Comparison of ENCODE assay signal across 11 cellular contexts in genomic region chr1:39107891-39108290, GRCh38.
DNase-seq lines count a peak whose midpoint lies in the region; ATAC-seq, FAIRE-seq and TF ChIP-seq lines count a peak whose summit lies in the region.
"Had no signal": no experiment of that assay in that cellular context is flagged by ENCODE, and none has a peak within 500 bp of the region (broad histone marks: within the 10 kb centered on the region; RNA-seq: fewer than 3 reads in every experiment).

No MANE protein-coding gene starts in this region.

- H3K9me3 ChIP-seq in SJSA1 (replicated peaks) (no peaks in the 10 kb centered on the region), hepatocyte (ENCODE audit: low read depth) (no peaks in the 10 kb centered on the region), sigmoid colon (no peaks in the 10 kb centered on the region)

- no peak for TF ChIP-seq CTCF in hepatocyte (IDR thresholded peaks at IDR 0.05; ENCODE audit: poor library complexity)
- no peak for TF ChIP-seq CTCF in sigmoid colon (IDR thresholded peaks at IDR 0.05)

- ATAC-seq in GM18519 (IDR thresholded peaks at IDR 0.05; ENCODE audit: low FRiP score, unreplicated experiment): no peak
- ATAC-seq in HG03135 (IDR thresholded peaks at IDR 0.05; ENCODE audit: unreplicated experiment): no peak
- ATAC-seq: stimulated activated effector memory CD8-positive, alpha-beta T cell treated with anti-CD3 and anti-CD28 coated beads, Interleukin-12 subunit alpha, Interleukin-12 subunit beta, amount 100 ng/mL, for 72 hours had no signal

- no peaks in the 10 kb centered on the region for H3K27me3 ChIP-seq in SJSA1 (replicated peaks)
- H3K27me3 ChIP-seq in hepatocyte: no peaks in the 10 kb centered on the region
- no peaks in the 10 kb centered on the region for H3K27me3 ChIP-seq in sigmoid colon

- H3K36me3 ChIP-seq in SJSA1 (peaks cover 13% of the 10 kb centered on the region), hepatocyte (replicated peaks; ENCODE audit: insufficient read depth, low read depth) (no peaks in the 10 kb centered on the region), sigmoid colon (no peaks in the 10 kb centered on the region)

- peaks cover 65% of the 10 kb centered on the region for H3K79me2 ChIP-seq in hepatocyte

- no peak for TF ChIP-seq POLR2A in H54 (IDR thresholded peaks at IDR 0.05; ENCODE audit: low read depth, low read length)
- no peak for TF ChIP-seq POLR2A in sigmoid colon (IDR thresholded peaks at IDR 0.05)

- H3K4me1 ChIP-seq in SJSA1 (replicated peaks): peaks cover 67% of the 10 kb centered on the region
- H3K4me1 ChIP-seq in hepatocyte (ENCODE audit: insufficient read depth): peaks cover 53% of the 10 kb centered on the region
- H3K4me1 ChIP-seq in sigmoid colon: peaks cover 0 to 78% (median 77%) of the 10 kb centered on the region in 4 donors

- intact Hi-C loops in sigmoid colon (cut with DNase I): loop anchor here (5.0 kb wide), 1 partner anchor 299 kb away; no protein-coding TSS in a partner anchor

- TF ChIP-seq EP300 in sigmoid colon (IDR thresholded peaks at IDR 0.05): no peak

- DNase-seq in H54 (ENCODE audit: insufficient read length, low spot score) (peak; percentile 31), SJSA1 (ENCODE audit: low read depth in 1 of 2, low spot score in 2 of 2) (no peak), hepatocyte (ENCODE audit: low spot score) (no peak), sigmoid colon (no peak), activated gamma-delta T cell treated with Interleukin-2 at 50 U/mL for 16 hours (no peak), NCI-H82 treated with DMSO at 0.1 percent for 48 hours (lab: John Stamatoyannopoulos, UW; ENCODE audit: unreplicated experiment) (no peak)
- DNase-seq: NCI-H1436 had no signal

- H3K4me3 ChIP-seq in SJSA1 (peak overlapping the region; percentile 95), hepatocyte (no peak overlapping the region), sigmoid colon (peak overlapping the region in 3 of 4 donors; percentile 88 to 99 (median 96))

- H4K20me1 ChIP-seq in hepatocyte (ENCODE audit: insufficient read depth, poor library complexity, severe bottlenecking): peaks cover 7% of the 10 kb centered on the region

- H2AFZ ChIP-seq in hepatocyte: no peak overlapping the region

- no peaks in the 10 kb centered on the region for H3K9me2 ChIP-seq in hepatocyte (replicated peaks; ENCODE audit: insufficient read depth)

- H3K27ac ChIP-seq in SJSA1: peak overlapping the region; percentile 70
- peak overlapping the region; percentile 98 for H3K27ac ChIP-seq in hepatocyte
- H3K27ac ChIP-seq in sigmoid colon: peak overlapping the region; percentile 94 to 99 (median 97)

- peak overlapping the region; percentile 86 for H3K4me2 ChIP-seq in hepatocyte

- no peak for FAIRE-seq in H54 (lab: Jason Lieb, UNC)
- FAIRE-seq: TTC549 had no signal
